Comparison of ENCODE assay signal across 1 cellular context in the genomic region with DNA sequence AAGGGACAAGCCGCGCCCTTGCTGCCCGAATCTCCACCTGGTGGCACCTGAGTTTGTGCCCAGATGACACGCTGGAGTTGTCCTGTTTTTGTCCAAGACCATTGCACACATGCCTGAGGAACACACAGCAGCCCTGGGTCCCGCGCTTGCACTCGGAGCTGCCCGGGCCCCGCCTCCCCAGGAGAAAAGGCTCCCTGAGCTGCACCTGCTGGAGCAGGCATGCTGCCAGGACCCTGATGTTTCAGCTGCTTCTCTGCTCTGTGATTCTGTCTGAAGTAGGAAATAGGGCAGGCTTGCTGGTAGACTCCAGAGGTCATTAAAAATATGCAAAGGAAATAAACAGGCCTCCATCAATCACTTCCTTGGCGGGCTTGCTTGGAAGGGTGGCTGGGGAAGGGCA.
TF ChIP-seq lines count a peak whose summit lies in the region.

No MANE protein-coding gene starts in this region.

TF ChIP-seq in IMR-90, 13 proteins besides CTCF, POLR2A, EP300 and RAD21:
- TF ChIP-seq BHLHE40 (IDR thresholded peaks at IDR 0.05; ENCODE audit: low read depth, low read length) (no peak), MAZ (IDR thresholded peaks at IDR 0.05; ENCODE audit: borderline replicate concordance, low read depth, low read length) (no peak), SMC3 (IDR thresholded peaks at IDR 0.05; ENCODE audit: low read depth, low read length) (no peak), NFE2L2 (IDR thresholded peaks at IDR 0.05; ENCODE audit: low read depth, low read length) (no peak), MXI1 (IDR thresholded peaks at IDR 0.05; ENCODE audit: borderline replicate concordance, low read depth, low read length) (no peak), CEBPB (IDR thresholded peaks at IDR 0.05; ENCODE audit: low read depth, low read length) (no peak), FOS (IDR thresholded peaks at IDR 0.05; ENCODE audit: low read depth, low read length) (no peak)
- TF ChIP-seq, protein P1, sequence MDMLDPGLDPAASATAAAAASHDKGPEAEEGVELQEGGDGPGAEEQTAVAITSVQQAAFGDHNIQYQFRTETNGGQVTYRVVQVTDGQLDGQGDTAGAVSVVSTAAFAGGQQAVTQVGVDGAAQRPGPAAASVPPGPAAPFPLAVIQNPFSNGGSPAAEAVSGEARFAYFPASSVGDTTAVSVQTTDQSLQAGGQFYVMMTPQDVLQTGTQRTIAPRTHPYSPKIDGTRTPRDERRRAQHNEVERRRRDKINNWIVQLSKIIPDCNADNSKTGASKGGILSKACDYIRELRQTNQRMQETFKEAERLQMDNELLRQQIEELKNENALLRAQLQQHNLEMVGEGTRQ (IDR thresholded peaks at IDR 0.05; ENCODE audit: low read depth, low read length): no peak
